ENCODE assay signal across 7 cellular contexts in genomic region chr5:60287174-60287771, GRCh38.
DNase-seq lines count a peak whose midpoint lies in the region; ATAC-seq and TF ChIP-seq lines count a peak whose summit lies in the region.

No MANE protein-coding gene starts in this region.

- no peaks in the 10 kb centered on the region for H3K79me2 ChIP-seq in trophoblast cell (ENCODE audit: control insufficient read depth, insufficient read depth, low read length, poor library complexity)

- no peak overlapping the region for H3K23ac ChIP-seq in trophoblast cell (ENCODE audit: low read length)

- no peak overlapping the region for H3K9ac ChIP-seq in trophoblast cell (ENCODE audit: low read length)

- no peak overlapping the region for H2BK120ac ChIP-seq in trophoblast cell (ENCODE audit: insufficient read depth, low read length, poor library complexity)

- H2BK5ac ChIP-seq in trophoblast cell (ENCODE audit: low read depth, low read length, poor library complexity) = no peak overlapping the region

- H3K14ac ChIP-seq in trophoblast cell (ENCODE audit: low read length) = no peak overlapping the region

- H3K27ac ChIP-seq in esophagus squamous epithelium (no peak overlapping the region), trophoblast cell (ENCODE audit: low read depth, low read length) (no peak overlapping the region)

- H2BK12ac ChIP-seq in trophoblast cell (ENCODE audit: low read length) = no peak overlapping the region

- intact Hi-C loops in esophagus squamous epithelium (cut with DNase I) = no loop called here

- H4K91ac ChIP-seq in trophoblast cell (ENCODE audit: low read depth, low read length) = no peak overlapping the region

- H3K36me3 ChIP-seq in esophagus squamous epithelium (no peaks in the 10 kb centered on the region), trophoblast cell (ENCODE audit: control insufficient read depth in 1 of 2, insufficient read depth in 2 of 2, low read length in 2 of 2) (no peaks in the 10 kb centered on the region)

- H4K12ac ChIP-seq in trophoblast cell (ENCODE audit: low read depth, low read length) = no peak overlapping the region

- peak in 5 of 6 experiments; percentile 19 to 54 (median 36) for TF ChIP-seq CTCF in esophagus squamous epithelium (IDR thresholded peaks at IDR 0.05)

- no peak overlapping the region for H2AK5ac ChIP-seq in trophoblast cell (ENCODE audit: low read length)

- no peaks in the 10 kb centered on the region for H3K27me3 ChIP-seq in esophagus squamous epithelium
- H3K27me3 ChIP-seq in trophoblast cell (ENCODE audit: insufficient read depth, low read length) = no peaks in the 10 kb centered on the region

- H4K8ac ChIP-seq in trophoblast cell (ENCODE audit: low read depth, low read length) = no peak overlapping the region

- WGBS in esophagus squamous epithelium, 2 donors = 41 to 50% methylated on average over 5 of the region's 5 CpGs
- no CpG with 5 or more reads among the region's 5 CpGs for WGBS in trophoblast cell (ENCODE audit: extremely low coverage, insufficient coverage, insufficient read length)

- H3K4ac ChIP-seq in trophoblast cell (ENCODE audit: low read depth, low read length) = no peak overlapping the region

- H3K9me3 ChIP-seq in esophagus squamous epithelium = no peaks in the 10 kb centered on the region
- H3K9me3 ChIP-seq in trophoblast cell (ENCODE audit: insufficient read depth, low read depth, low read length) = no peaks in the 10 kb centered on the region

- no peak for TF ChIP-seq POLR2A in esophagus squamous epithelium (IDR thresholded peaks at IDR 0.05)

- H2AFZ ChIP-seq in trophoblast cell (ENCODE audit: insufficient read depth, low read length, poor library complexity) = no peak overlapping the region

- H3K4me2 ChIP-seq in trophoblast cell (ENCODE audit: low read length) = no peak overlapping the region

- H3K79me1 ChIP-seq in trophoblast cell (ENCODE audit: low read length) = no peaks in the 10 kb centered on the region

- no peaks in the 10 kb centered on the region for H3K4me1 ChIP-seq in esophagus squamous epithelium
- no peaks in the 10 kb centered on the region for H3K4me1 ChIP-seq in trophoblast cell (ENCODE audit: control insufficient read depth in 1 of 2, insufficient read depth in 2 of 2, low read length in 2 of 2)

- ATAC-seq in GM19397 (IDR thresholded peaks at IDR 0.05; ENCODE audit: unreplicated experiment) = peak; percentile 83
- peak; percentile 59 for ATAC-seq in HG03571 (IDR thresholded peaks at IDR 0.05; ENCODE audit: unreplicated experiment)
- no peak for ATAC-seq in HG03025 (IDR thresholded peaks at IDR 0.05; ENCODE audit: low FRiP score, unreplicated experiment)

- H3K4me3 ChIP-seq in esophagus squamous epithelium (no peak overlapping the region), trophoblast cell (ENCODE audit: low read depth, low read length) (no peak overlapping the region)

- DNase-seq in Daoy (ENCODE audit: low read depth) = peak; percentile 7
- DNase-seq in RKO (ENCODE audit: low spot score) = peak; percentile 84
- DNase-seq in esophagus squamous epithelium (lab: John Stamatoyannopoulos, UW) = no peak
- DNase-seq in trophoblast cell = peak; percentile 39 to 55

- H3K18ac ChIP-seq in trophoblast cell (ENCODE audit: low read length) = no peak overlapping the region
